ENCODE assay signal across 17 cellular contexts in genomic region chr1:100611086-100611485, GRCh38.
A peak's percentile ranks its signal among the peaks of the same experiment; 100 is the strongest.
DNase-seq lines count a peak whose midpoint lies in the region; ATAC-seq and TF ChIP-seq lines count a peak whose summit lies in the region.
"Had no signal": no experiment of that assay in that cellular context is flagged by ENCODE, and none has a peak within 500 bp of the region (broad histone marks: within the 10 kb centered on the region; RNA-seq: fewer than 3 reads in every experiment).

No MANE protein-coding gene starts in this region.

- H3K23ac ChIP-seq in IMR-90 (ENCODE audit: low read depth, low read length) = no peak overlapping the region; the same call in 1 of the 2 replicates

- DNase-seq in NCI-H2171 treated with DMSO at 0.1 percent for 48 hours (lab: John Stamatoyannopoulos, UW) = peak; percentile 17
- DNase-seq in NCI-H2171 (lab: John Stamatoyannopoulos, UW) = no peak
- no peak for DNase-seq in IMR-90
- peak; percentile 37 for DNase-seq in epithelial cell of prostate (ENCODE audit: low read depth, low spot score)
- DNase-seq in nephron progenitor cell = no peak
- DNase-seq in brain microvascular endothelial cell = no peak
- no peak for DNase-seq in RPMI8226
- DNase-seq: Calu3; CD8-positive, alpha-beta T cell; DMS79 treated with DMSO at 0.1 percent for 48 hours; GF-D8; HCEC 1CT had no signal

- 0 out of 4 replicates have a peak overlapping the region, but pooled peaks of 1 of the 2 experiments have one; percentile 11 for H4K8ac ChIP-seq in IMR-90 (ENCODE audit: low read depth in 2 of 2, low read length in 2 of 2)

- no peaks in the 10 kb centered on the region for H3K9me3 ChIP-seq in IMR-90 (ENCODE audit: control insufficient read depth, insufficient read depth, low read length)
- H3K9me3 ChIP-seq: BLaER1 treated with 17β-estradiol and CSF1 and Interleukin-3, amounts not matched to agents 10 nM and 100 nM had no signal

- H3K4me1 ChIP-seq in IMR-90 (ENCODE audit: control insufficient read depth, insufficient read depth, low read length) = peaks cover 11% of the 10 kb centered on the region
- H3K4me1 ChIP-seq: BLaER1 treated with 17β-estradiol and CSF1 and Interleukin-3, amounts not matched to agents 10 nM and 100 nM had no signal

- no peak for ATAC-seq in IMR-90 (ENCODE audit: low read depth)
- no peak for ATAC-seq in HG03095 (IDR thresholded peaks at IDR 0.05; ENCODE audit: unreplicated experiment)
- ATAC-seq: CD8-positive, alpha-beta T cell; GM23338; HepG2 had no signal

- TF ChIP-seq RAD21 in IMR-90 (IDR thresholded peaks at IDR 0.05; ENCODE audit: low read length) = no peak

- CTCF ChIA-PET in IMR-90 (lab: Yijun Ruan, JAX) = interaction anchor here (0.6 kb wide), 1 partner anchor 13 kb away, joined by 3 read pairs; no protein-coding TSS in a partner anchor

- H3K4me3 ChIP-seq in IMR-90 (ENCODE audit: insufficient read depth, low read depth, low read length) = no peak overlapping the region
- no peak overlapping the region for H3K4me3 ChIP-seq in brain microvascular endothelial cell (ENCODE audit: low read depth, low read length)
- H3K4me3 ChIP-seq: BLaER1 treated with 17β-estradiol and CSF1 and Interleukin-3, amounts not matched to agents 10 nM and 100 nM; GM23338 had no signal

- no peak overlapping the region for H2AK9ac ChIP-seq in IMR-90 (replicated peaks; ENCODE audit: low read depth, low read length, poor library complexity)

- intact Hi-C loops in IMR-90 (cut with micrococcal nuclease) = no loop called here

- no peak overlapping the region for H2BK5ac ChIP-seq in IMR-90 (ENCODE audit: low read depth, low read length, poor library complexity, severe bottlenecking)

- H4K5ac ChIP-seq in IMR-90 (ENCODE audit: low read depth, low read length) = no peak overlapping the region

- no peaks in the 10 kb centered on the region for H4K20me1 ChIP-seq in IMR-90 (ENCODE audit: insufficient read depth, low read length)
- H4K20me1 ChIP-seq: BLaER1 treated with 17β-estradiol and CSF1 and Interleukin-3, amounts not matched to agents 10 nM and 100 nM had no signal

- no peak overlapping the region for H4K91ac ChIP-seq in IMR-90 (ENCODE audit: insufficient read depth, low read depth, low read length)

- whole genome bisulfite sequencing in IMR-90 (ENCODE audit: extremely low coverage in 2 of 2, insufficient read length in 1 of 2), 2 experiments = no CpG with 5 or more reads among the region's 3 CpGs

- no peak overlapping the region for H3K4me3 Mint-ChIP-seq in nephron progenitor cell
- H3K4me3 Mint-ChIP-seq: B cell; CD8-positive, alpha-beta T cell; GM23338 had no signal

- H2AFZ ChIP-seq in IMR-90 (replicated peaks; ENCODE audit: low read length, poor library complexity) = no peak overlapping the region
- H2AFZ ChIP-seq: GM23338 had no signal

- no peaks in the 10 kb centered on the region for H3K36me3 Mint-ChIP-seq in nephron progenitor cell (ENCODE audit: low read depth)
- H3K36me3 Mint-ChIP-seq: CD8-positive, alpha-beta T cell had no signal

- H3K36me3 ChIP-seq in IMR-90 (ENCODE audit: control insufficient read depth, insufficient read depth, low read length) (no peaks in the 10 kb centered on the region), brain microvascular endothelial cell (replicated peaks) (no peaks in the 10 kb centered on the region)
- H3K36me3 ChIP-seq: BLaER1 treated with 17β-estradiol and CSF1 and Interleukin-3, amounts not matched to agents 10 nM and 100 nM had no signal

- no peak overlapping the region for H3K56ac ChIP-seq in IMR-90 (ENCODE audit: extremely low read depth, insufficient read depth, low read length)

- H3K9me1 ChIP-seq in IMR-90 (ENCODE audit: insufficient read depth, low read length) = 0 out of 2 replicates have a peak, but pooled peaks cover 2% of the 10 kb centered on the region

- no peak for TF ChIP-seq CTCF in IMR-90 (conservative IDR thresholded peaks at IDR 0.05; ENCODE audit: low read depth, low read length)
- TF ChIP-seq CTCF in nephron progenitor cell (IDR thresholded peaks at IDR 0.05) = no peak
- TF ChIP-seq CTCF in brain microvascular endothelial cell (IDR thresholded peaks at IDR 0.05; ENCODE audit: low read depth, low read length, missing control alignments) = no peak

- peak overlapping the region; percentile 90 for H3K27ac Mint-ChIP-seq in nephron progenitor cell
- H3K27ac Mint-ChIP-seq: B cell; CD8-positive, alpha-beta T cell; GM23338 had no signal

- peak overlapping the region; percentile 41 for H2AK5ac ChIP-seq in IMR-90 (ENCODE audit: low read depth, low read length)

- H2BK120ac ChIP-seq in IMR-90 (ENCODE audit: low read depth, low read length) = peak overlapping the region; percentile 35

- peaks cover 60% of the 10 kb centered on the region for H3K4me1 Mint-ChIP-seq in nephron progenitor cell
- H3K4me1 Mint-ChIP-seq: B cell had no signal

- POLR2A ChIA-PET in IMR-90 (lab: Charles Lee; ENCODE audit: unreplicated experiment) = interaction anchor here (1.0 kb wide), 1 partner anchor 12 kb away, joined by 6 read pairs; no protein-coding TSS in a partner anchor

- H3K27me3 Mint-ChIP-seq in nephron progenitor cell (ENCODE audit: low read depth, poor library complexity) = no peaks in the 10 kb centered on the region

- peak overlapping the region; percentile 61; the same call in 1 of the 2 replicates for H3K4ac ChIP-seq in IMR-90 (ENCODE audit: low read depth, low read length)

- H3K18ac ChIP-seq in IMR-90 (ENCODE audit: low read depth, low read length) = peak overlapping the region; percentile 56; the same call in 1 of the 2 replicates

- dilution Hi-C loops in IMR-90 (cut with HindIII; ENCODE audit: low sequenced_read_pairs, unreplicated experiment) = no loop called here

- peak overlapping the region; percentile 51; the same call in 1 of the 3 replicates for H2BK15ac ChIP-seq in IMR-90 (ENCODE audit: low read depth, low read length)

- no TSS peak for BruUV-seq in IMR-90 (replicated peaks; lab: Mats Ljungman, UMichigan)

- H3K27ac ChIP-seq in IMR-90 (ENCODE audit: insufficient read depth, low read length) = no peak overlapping the region
- H3K27ac ChIP-seq in epithelial cell of prostate = no peak overlapping the region
- H3K27ac ChIP-seq in brain microvascular endothelial cell = no peak overlapping the region
- H3K27ac ChIP-seq: BLaER1 treated with 17β-estradiol and CSF1 and Interleukin-3, amounts not matched to agents 10 nM and 100 nM had no signal

- H3K27me3 ChIP-seq in IMR-90 (ENCODE audit: control insufficient read depth, insufficient read depth, low read length) (no peaks in the 10 kb centered on the region), brain microvascular endothelial cell (replicated peaks) (no peaks in the 10 kb centered on the region)
- H3K27me3 ChIP-seq: BLaER1 treated with 17β-estradiol and CSF1 and Interleukin-3, amounts not matched to agents 10 nM and 100 nM had no signal

- no peaks in the 10 kb centered on the region for H3K79me1 ChIP-seq in IMR-90 (ENCODE audit: low read depth in 1 of 2, low read length in 2 of 2)

- in situ Hi-C loops in IMR-90 (cut with MboI; ENCODE audit: low sequenced_read_pairs) = no loop called here
- in situ Hi-C loops in brain microvascular endothelial cell (cut with HindIII; ENCODE audit: low pct_ligation_motif_present, low sequenced_read_pairs) = no loop called here

- H3K9me3 Mint-ChIP-seq in nephron progenitor cell = no peaks in the 10 kb centered on the region
- H3K9me3 Mint-ChIP-seq: CD8-positive, alpha-beta T cell; GM23338 had no signal

- TF ChIP-seq POLR2A in IMR-90 (IDR thresholded peaks at IDR 0.05; ENCODE audit: low read depth, low read length) = no peak

- peak overlapping the region; percentile 11; the same call in 1 of the 2 replicates for H2BK20ac ChIP-seq in IMR-90 (ENCODE audit: low read depth, low read length)

- H3K9ac ChIP-seq in IMR-90 (ENCODE audit: low read depth, low read length) = no peak overlapping the region
- H3K9ac ChIP-seq: BLaER1 treated with 17β-estradiol and CSF1 and Interleukin-3, amounts not matched to agents 10 nM and 100 nM had no signal

- no peak overlapping the region for H3K4me2 ChIP-seq in IMR-90 (ENCODE audit: low read depth, low read length)
- H3K4me2 ChIP-seq: BLaER1 treated with 17β-estradiol and CSF1 and Interleukin-3, amounts not matched to agents 10 nM and 100 nM; GM23338 had no signal

- peak overlapping the region; percentile 17; the same call in 1 of the 2 replicates for H3K14ac ChIP-seq in IMR-90 (replicated peaks; ENCODE audit: low read depth, low read length)

TF ChIP-seq in IMR-90, 13 proteins besides CTCF, POLR2A, EP300 and RAD21:
- TF ChIP-seq USF2 (IDR thresholded peaks at IDR 0.05; ENCODE audit: low read depth, low read length) (no peak), SMC3 (IDR thresholded peaks at IDR 0.05; ENCODE audit: low read depth, low read length) (no peak), MAFK (IDR thresholded peaks at IDR 0.05; ENCODE audit: low read depth, low read length) (no peak), RCOR1 (IDR thresholded peaks at IDR 0.05; ENCODE audit: insufficient replicate concordance, low read length) (no peak), MXI1 (IDR thresholded peaks at IDR 0.05; ENCODE audit: borderline replicate concordance, low read depth, low read length) (no peak), FOS (IDR thresholded peaks at IDR 0.05; ENCODE audit: low read depth, low read length) (no peak), RFX5 (IDR thresholded peaks at IDR 0.05; ENCODE audit: low read depth, low read length) (no peak), MAZ (IDR thresholded peaks at IDR 0.05; ENCODE audit: borderline replicate concordance, low read depth, low read length) (no peak), ELK1 (IDR thresholded peaks at IDR 0.05; ENCODE audit: borderline replicate concordance, low read depth, low read length) (no peak), CEBPB (IDR thresholded peaks at IDR 0.05; ENCODE audit: low read depth, low read length) (no peak), BHLHE40 (IDR thresholded peaks at IDR 0.05; ENCODE audit: low read depth, low read length) (no peak), CHD1 (IDR thresholded peaks at IDR 0.05; ENCODE audit: low read depth, low read length) (no peak), NFE2L2 (IDR thresholded peaks at IDR 0.05; ENCODE audit: low read depth, low read length) (no peak)

Comparison
In these comparisons a context has a peak if more than half of its experiments do, and no peak if none do; other contexts are left out.
1. DNase-seq: peak in NCI-H2171 treated with DMSO at 0.1 percent for 48 hours (single experiment) and epithelial cell of prostate (single experiment); none in NCI-H2171 (single experiment), IMR-90 (single experiment), nephron progenitor cell (single experiment), brain microvascular endothelial cell (single experiment) and RPMI8226 (single experiment).